19 cellular contexts compared by ENCODE assay signal in the genomic region with DNA sequence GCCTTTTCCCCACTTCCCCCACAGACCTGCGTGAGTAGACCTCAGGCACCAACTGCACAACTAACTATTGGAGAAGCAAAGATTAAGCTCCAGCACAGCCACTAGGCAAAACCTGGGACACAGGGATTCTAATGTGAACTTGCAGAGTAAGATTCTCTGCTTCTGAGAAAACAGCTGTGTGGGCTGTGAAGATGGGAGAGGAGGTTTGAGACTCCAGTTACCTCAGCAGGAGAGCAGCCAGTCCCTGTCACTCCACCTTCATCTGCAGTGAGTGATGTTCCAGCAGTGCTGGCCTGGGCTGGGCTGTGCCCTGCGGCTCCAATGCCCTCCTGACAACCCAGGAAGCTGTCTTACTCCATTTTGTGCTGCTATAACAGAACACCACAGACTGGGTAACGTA. TPM values are rescaled to one million over a fixed set of nuclear protein-coding genes. Genes with fewer than 3 reads are reported as not detected.
DNase-seq lines count a peak whose midpoint lies in the region; ATAC-seq and TF ChIP-seq lines count a peak whose summit lies in the region.
"Had no signal": no experiment of that assay in that cellular context is flagged by ENCODE, and none has a peak within 500 bp of the region (broad histone marks: within the 10 kb centered on the region; RNA-seq: fewer than 3 reads in every experiment).

No MANE protein-coding gene starts in this region.

- H3K27ac Mint-ChIP-seq in activated CD4-positive, alpha-beta memory T cell treated with anti-CD3 and anti-CD28 coated beads for 36 hours: peak overlapping the region; percentile 1
- H3K27ac Mint-ChIP-seq in activated CD4-positive, alpha-beta memory T cell treated with anti-CD3 and anti-CD28 coated beads, Interleukin-2, amount 10 ng/mL, durations not matched to agents 7 days and 5 days: no peak overlapping the region
- no peak overlapping the region for H3K27ac Mint-ChIP-seq in chondrocyte (ENCODE audit: unreplicated experiment)
- H3K27ac Mint-ChIP-seq: B cell; CD4-positive, CD25-positive, alpha-beta regulatory T cell; CD8-positive, alpha-beta memory T cell; GM23338; IgD-negative memory B cell had no signal

- peaks cover 18% of the 10 kb centered on the region for H3K4me1 Mint-ChIP-seq in activated CD4-positive, alpha-beta memory T cell treated with anti-CD3 and anti-CD28 coated beads for 36 hours (ENCODE audit: low read depth)
- peaks cover 5% of the 10 kb centered on the region for H3K4me1 Mint-ChIP-seq in activated CD4-positive, alpha-beta memory T cell treated with anti-CD3 and anti-CD28 coated beads, Interleukin-2, amount 10 ng/mL, durations not matched to agents 7 days and 5 days
- H3K4me1 Mint-ChIP-seq in chondrocyte (ENCODE audit: low read depth): peaks cover 4% of the 10 kb centered on the region
- H3K4me1 Mint-ChIP-seq: CD4-positive, CD25-positive, alpha-beta regulatory T cell; CD8-positive, alpha-beta memory T cell had no signal

- H3K4me3 ChIP-seq in A673 (ENCODE audit: low read depth, low read length, poor library complexity, severe bottlenecking) (no peak overlapping the region), spleen (no peak overlapping the region)
- H3K4me3 ChIP-seq: BLaER1 treated with 17β-estradiol and CSF1 and Interleukin-3, amounts not matched to agents 10 nM and 100 nM; GM23338 had no signal

- H3K36me3 ChIP-seq in A673 (ENCODE audit: insufficient read depth, low read length, poor library complexity, severe bottlenecking) (no peaks in the 10 kb centered on the region), spleen (peaks cover 0 to 8% (median 0%) of the 10 kb centered on the region in 6 donors)
- H3K36me3 ChIP-seq: BLaER1 treated with 17β-estradiol and CSF1 and Interleukin-3, amounts not matched to agents 10 nM and 100 nM had no signal

- DNase-seq in activated CD4-positive, alpha-beta memory T cell treated with anti-CD3 and anti-CD28 coated beads for 36 hours: no peak
- DNase-seq in activated CD4-positive, alpha-beta memory T cell treated with anti-CD3 and anti-CD28 coated beads, Interleukin-2, amount 10 ng/mL, durations not matched to agents 7 days and 5 days: no peak
- DNase-seq in A673 (ENCODE audit: low spot score) (no peak), chondrocyte (ENCODE audit: low spot score) (peak; percentile 9), spleen (peak; percentile 28), CD1c-positive myeloid dendritic cell (ENCODE audit: extremely low spot score) (no peak)
- DNase-seq: 8988T; CD4-positive, CD25-positive, alpha-beta regulatory T cell; CD8-positive, alpha-beta memory T cell; COR-L47; DMS 273 treated with DMSO at 0.1 percent for 48 hours; GDM1; HCEC 1CT had no signal

- H3K27ac ChIP-seq in A673 (ENCODE audit: low read depth, low read length, poor library complexity, severe bottlenecking) (peak overlapping the region; percentile 40), spleen (no peak overlapping the region)
- H3K27ac ChIP-seq: BLaER1 treated with 17β-estradiol and CSF1 and Interleukin-3, amounts not matched to agents 10 nM and 100 nM had no signal

- no peaks in the 10 kb centered on the region for H3K27me3 ChIP-seq in A673 (replicated peaks; ENCODE audit: insufficient read depth, low read depth, low read length, poor library complexity)
- H3K27me3 ChIP-seq in spleen (replicated peaks in 1 of 7): no peaks in the 10 kb centered on the region
- H3K27me3 ChIP-seq: BLaER1 treated with 17β-estradiol and CSF1 and Interleukin-3, amounts not matched to agents 10 nM and 100 nM had no signal

- no peak for TF ChIP-seq POLR2A in spleen (IDR thresholded peaks at IDR 0.05)

- H3K4me1 ChIP-seq in A673 (ENCODE audit: insufficient read depth, low read length, poor library complexity, severe bottlenecking) (peaks cover 4% of the 10 kb centered on the region), spleen (no peaks in the 10 kb centered on the region)

- no peaks in the 10 kb centered on the region for H3K27me3 Mint-ChIP-seq in activated CD4-positive, alpha-beta memory T cell treated with anti-CD3 and anti-CD28 coated beads for 36 hours
- H3K27me3 Mint-ChIP-seq in activated CD4-positive, alpha-beta memory T cell treated with anti-CD3 and anti-CD28 coated beads, Interleukin-2, amount 10 ng/mL, durations not matched to agents 7 days and 5 days: no peaks in the 10 kb centered on the region
- peaks cover 3% of the 10 kb centered on the region for H3K27me3 Mint-ChIP-seq in chondrocyte (ENCODE audit: low read depth)
- H3K27me3 Mint-ChIP-seq: B cell; CD4-positive, CD25-positive, alpha-beta regulatory T cell; CD8-positive, alpha-beta memory T cell; IgD-negative memory B cell had no signal

- WGBS in spleen, 5 donors: 43 to 54% (median 46%) methylated on average over 3 of the region's 3 CpGs

- BruUV-seq in A673 (replicated peaks; lab: Mats Ljungman, UMichigan): no TSS peak

- CTCF ChIA-PET in activated CD4-positive, alpha-beta memory T cell treated with anti-CD3 and anti-CD28 coated beads for 36 hours (lab: Charles Lee): interaction anchor here (0.6 to 2.6 kb wide), 9 partner anchors 9 to 225 kb away, joined by 3 to 9 read pairs (median 3); a partner anchor contains a TSS
- CTCF ChIA-PET in activated CD4-positive, alpha-beta memory T cell treated with anti-CD3 and anti-CD28 coated beads, Interleukin-2, amount 10 ng/mL, durations not matched to agents 7 days and 5 days (lab: Charles Lee): interaction anchor here (1.3 to 2.2 kb wide), 3 partner anchors 10 to 224 kb away, joined by 3 to 7 read pairs (median 5); no protein-coding TSS in a partner anchor
- CTCF ChIA-PET in A673 (lab: Charles Lee): interaction anchor here (0.6 kb wide), 1 partner anchor 135 kb away, joined by 3 read pairs; no protein-coding TSS in a partner anchor

- ATAC-seq in HG03439 (IDR thresholded peaks at IDR 0.05; ENCODE audit: unreplicated experiment): no peak
- ATAC-seq in HG02973 (IDR thresholded peaks at IDR 0.05; ENCODE audit: unreplicated experiment): no peak
- ATAC-seq: GM23338 had no signal

- no peak overlapping the region for H3K4me3 Mint-ChIP-seq in activated CD4-positive, alpha-beta memory T cell treated with anti-CD3 and anti-CD28 coated beads for 36 hours
- H3K4me3 Mint-ChIP-seq in activated CD4-positive, alpha-beta memory T cell treated with anti-CD3 and anti-CD28 coated beads, Interleukin-2, amount 10 ng/mL, durations not matched to agents 7 days and 5 days: no peak overlapping the region
- H3K4me3 Mint-ChIP-seq in chondrocyte (ENCODE audit: unreplicated experiment): no peak overlapping the region
- H3K4me3 Mint-ChIP-seq: B cell; CD4-positive, CD25-positive, alpha-beta regulatory T cell; CD8-positive, alpha-beta memory T cell; GM23338; IgD-negative memory B cell had no signal

- H3K9me3 ChIP-seq in A673 (ENCODE audit: low read depth, low read length, poor library complexity, severe bottlenecking) (no peaks in the 10 kb centered on the region), spleen (no peaks in the 10 kb centered on the region)
- H3K9me3 ChIP-seq: BLaER1 treated with 17β-estradiol and CSF1 and Interleukin-3, amounts not matched to agents 10 nM and 100 nM had no signal

- intact Hi-C loops in activated CD4-positive, alpha-beta memory T cell treated with anti-CD3 and anti-CD28 coated beads for 36 hours (cut with micrococcal nuclease): loop anchor here (5.0 kb wide), 2 partner anchors 211 to 481 kb away; a partner anchor contains a TSS
- intact Hi-C loops in A673 (cut with micrococcal nuclease; ENCODE audit: unreplicated experiment) (no loop called here), spleen (cut with DNase I; ENCODE audit: low total_unique reads) (no loop called here)

- H3K36me3 Mint-ChIP-seq in activated CD4-positive, alpha-beta memory T cell treated with anti-CD3 and anti-CD28 coated beads for 36 hours: no peaks in the 10 kb centered on the region
- H3K36me3 Mint-ChIP-seq in activated CD4-positive, alpha-beta memory T cell treated with anti-CD3 and anti-CD28 coated beads, Interleukin-2, amount 10 ng/mL, durations not matched to agents 7 days and 5 days (ENCODE audit: low read depth): no peaks in the 10 kb centered on the region
- H3K36me3 Mint-ChIP-seq in chondrocyte (ENCODE audit: low read depth): no peaks in the 10 kb centered on the region
- H3K36me3 Mint-ChIP-seq: IgD-negative memory B cell had no signal

- H3K9me3 Mint-ChIP-seq in activated CD4-positive, alpha-beta memory T cell treated with anti-CD3 and anti-CD28 coated beads for 36 hours: no peaks in the 10 kb centered on the region
- H3K9me3 Mint-ChIP-seq in activated CD4-positive, alpha-beta memory T cell treated with anti-CD3 and anti-CD28 coated beads, Interleukin-2, amount 10 ng/mL, durations not matched to agents 7 days and 5 days: no peaks in the 10 kb centered on the region
- no peaks in the 10 kb centered on the region for H3K9me3 Mint-ChIP-seq in chondrocyte (ENCODE audit: low read depth)
- H3K9me3 Mint-ChIP-seq: CD8-positive, alpha-beta memory T cell; GM23338; IgD-negative memory B cell had no signal

- POLR2A ChIA-PET in activated CD4-positive, alpha-beta memory T cell treated with anti-CD3 and anti-CD28 coated beads for 36 hours (lab: Charles Lee): interaction anchor here (0.8 kb wide), 1 partner anchor 35 kb away, joined by 3 read pairs; no protein-coding TSS in a partner anchor
- POLR2A ChIA-PET in activated CD4-positive, alpha-beta memory T cell treated with anti-CD3 and anti-CD28 coated beads, Interleukin-2, amount 10 ng/mL, durations not matched to agents 7 days and 5 days (lab: Charles Lee): no interaction called here
- POLR2A ChIA-PET in A673 (lab: Charles Lee; ENCODE audit: low non-redundant PET): no interaction called here

- no peak for TF ChIP-seq CTCF in A673 (conservative IDR thresholded peaks at IDR 0.05; ENCODE audit: low read depth, low read length)
- TF ChIP-seq CTCF in chondrocyte (IDR thresholded peaks at IDR 0.05): no peak
- no peak for TF ChIP-seq CTCF in spleen (IDR thresholded peaks at IDR 0.05 in 8 of 11, conservative IDR thresholded peaks at IDR 0.05 in 3 of 11)

RNA-seq across cellular contexts. Expression of a gene that starts 18.0 kb away (rescaled TPM):
- total RNA-seq in activated CD4-positive, alpha-beta memory T cell treated with anti-CD3 and anti-CD28 coated beads for 36 hours: 10 to 100 TPM in 1 of 2 experiments, 1 to 10 TPM in 1; 8.7 to 10.0 TPM
- total RNA-seq in activated CD4-positive, alpha-beta memory T cell treated with anti-CD3 and anti-CD28 coated beads, Interleukin-2, amount 10 ng/mL, durations not matched to agents 7 days and 5 days: 1 to 10 TPM; 5.5 to 5.9 TPM
- total RNA-seq in A673 (2021) (6.9 and 8.6 TPM in 2 replicates), chondrocyte (2.1 to 3.1 TPM (median 2.1 TPM) in 3 replicates), spleen (10 to 100 TPM in 2 of 7 donors, 1 to 10 TPM in 5; 6.2 to 13.5 (median 9.0) TPM)
- 1 to 10 TPM; 3.9 to 6.2 (median 5.1) TPM for polyA plus RNA-seq in spleen

RNA-seq across cellular contexts. Expression of a gene that starts 34.9 kb away (rescaled TPM):
- 10 to 100 TPM; 26.4 to 30.8 TPM for total RNA-seq in activated CD4-positive, alpha-beta memory T cell treated with anti-CD3 and anti-CD28 coated beads for 36 hours
- total RNA-seq in activated CD4-positive, alpha-beta memory T cell treated with anti-CD3 and anti-CD28 coated beads, Interleukin-2, amount 10 ng/mL, durations not matched to agents 7 days and 5 days: 10 to 100 TPM; 25.7 to 27.6 TPM
- 91.2 and 116 TPM in 2 replicates for total RNA-seq in A673 (2021)
- 33.5 to 39.9 TPM (median 33.9 TPM) in 3 replicates for total RNA-seq in chondrocyte
- 10 to 100 TPM; 35.7 to 58.8 (median 47.5) TPM for total RNA-seq in spleen
- 10 to 100 TPM; 14.8 to 23.7 (median 22.2) TPM for polyA plus RNA-seq in spleen

Comparison
In these comparisons a context has a peak if more than half of its experiments do, and no peak if none do; other contexts are left out.
1. DNase-seq: peak in chondrocyte (single experiment) and spleen (single experiment); none in activated CD4-positive, alpha-beta memory T cell treated with anti-CD3 and anti-CD28 coated beads for 36 hours (single experiment), activated CD4-positive, alpha-beta memory T cell treated with anti-CD3 and anti-CD28 coated beads, Interleukin-2, amount 10 ng/mL, durations not matched to agents 7 days and 5 days (single experiment), A673 (single experiment) and CD1c-positive myeloid dendritic cell (single experiment).